In the genomic region with DNA sequence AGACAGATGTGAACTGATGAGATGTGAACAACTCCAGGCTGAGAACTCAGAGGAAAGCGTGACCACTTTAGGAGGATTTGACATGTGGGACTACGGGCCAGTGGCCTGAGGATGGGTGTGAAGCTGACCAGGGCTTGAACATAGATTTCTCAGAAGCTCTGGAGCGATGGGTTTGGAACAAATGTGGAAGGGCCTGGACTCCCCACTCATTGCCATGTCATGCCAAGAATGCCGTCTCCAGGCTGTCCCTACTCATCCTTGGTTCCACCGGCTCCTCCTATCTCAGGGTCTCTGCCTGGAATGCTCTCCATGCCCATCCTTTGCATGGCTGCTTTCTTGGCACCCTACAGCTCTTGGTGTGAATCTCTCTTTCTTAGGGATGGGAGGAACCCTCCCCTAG, we compare ENCODE assay signal across 15 cellular contexts.
DNase-seq lines count a peak whose midpoint lies in the region; ATAC-seq, FAIRE-seq and TF ChIP-seq lines count a peak whose summit lies in the region.
"Had no signal": no experiment of that assay in that cellular context is flagged by ENCODE, and none has a peak within 500 bp of the region (broad histone marks: within the 10 kb centered on the region; RNA-seq: fewer than 3 reads in every experiment).

No MANE protein-coding gene starts in this region.

- TF ChIP-seq POLR2A in H1 (IDR thresholded peaks at IDR 0.05; ENCODE audit: control extremely low read depth in 1 of 2, low read depth in 2 of 2, low read length in 2 of 2) (no peak), H54 (IDR thresholded peaks at IDR 0.05; ENCODE audit: low read depth, low read length) (no peak)

- no peak overlapping the region for H3K27ac ChIP-seq in H9 (ENCODE audit: insufficient read length, low read depth, low read length)
- no peak overlapping the region for H3K27ac ChIP-seq in H1 (ENCODE audit: low read depth, low read length)
- no peak overlapping the region for H3K27ac ChIP-seq in mesenchymal stem cell (ENCODE audit: low read length, poor library complexity, severe bottlenecking)
- H3K27ac ChIP-seq: KMS-11 had no signal

- TF ChIP-seq CTCF in H9 (conservative IDR thresholded peaks at IDR 0.05) (no peak), H1 (IDR thresholded peaks at IDR 0.05; ENCODE audit: control extremely low read depth in 1 of 3, insufficient read depth in 1 of 3, low read depth in 1 of 3, low read length in 3 of 3) (no peak)

- H3T11ph ChIP-seq in H9 (ENCODE audit: low read length), result no peak overlapping the region

- H3K36me3 ChIP-seq in H1 (ENCODE audit: control insufficient read depth in 2 of 4, insufficient read depth in 4 of 4, low read length in 3 of 4) (no peaks in the 10 kb centered on the region), mesenchymal stem cell (ENCODE audit: control insufficient read depth in 1 of 2, insufficient read depth in 2 of 2, low read depth in 1 of 2, low read length in 2 of 2) (no peaks in the 10 kb centered on the region)

- H3K23ac ChIP-seq in H9 (ENCODE audit: insufficient read length, low read depth, low read length), result no peak overlapping the region
- H3K23ac ChIP-seq in H1 (ENCODE audit: insufficient read length), result no peak overlapping the region
- H3K23ac ChIP-seq in mesenchymal stem cell (ENCODE audit: low read length in 2 of 2), result no peak overlapping the region

- no peaks in the 10 kb centered on the region for H3K36me3 Mint-ChIP-seq in H9 (ENCODE audit: insufficient read depth in 1 of 3, low read depth in 3 of 3)
- H3K36me3 Mint-ChIP-seq: CD14-positive monocyte had no signal

- H4K8ac ChIP-seq in H9 (replicated peaks; ENCODE audit: insufficient read length, low read depth, low read length) (no peak overlapping the region), H1 (ENCODE audit: extremely low read depth, insufficient read depth, low read length) (no peak overlapping the region), mesenchymal stem cell (ENCODE audit: low read length) (no peak overlapping the region)

- H3K4me1 ChIP-seq in H9 (ENCODE audit: insufficient read depth, low read length) (peaks cover 3% of the 10 kb centered on the region; the same call in 1 of the 2 replicates), H1 (replicated peaks in 1 of 4; ENCODE audit: control insufficient read depth in 3 of 4, insufficient read depth in 4 of 4, low read length in 3 of 4) (peaks cover 0 to 4% (median under 1%) of the 10 kb centered on the region in 4 experiments; a peak in 4 of 7 replicates), mesenchymal stem cell (ENCODE audit: control insufficient read depth, insufficient read depth, low read depth, low read length) (peaks cover 6% of the 10 kb centered on the region)
- H3K4me1 ChIP-seq: Caco-2 had no signal

- H3K27me3 ChIP-seq in H9 (ENCODE audit: insufficient read depth, low read length), result no peaks in the 10 kb centered on the region
- H3K27me3 ChIP-seq in H1 (replicated peaks in 1 of 4; ENCODE audit: control insufficient read depth in 3 of 4, extremely low read depth in 1 of 4, insufficient read depth in 3 of 4, low read length in 3 of 4), result no peaks in the 10 kb centered on the region
- no peaks in the 10 kb centered on the region for H3K27me3 ChIP-seq in mesenchymal stem cell (ENCODE audit: control insufficient read depth in 1 of 2, insufficient read depth in 1 of 2, low read length in 2 of 2)

- H3K4me2 ChIP-seq in H9 (ENCODE audit: insufficient read depth, insufficient read length, low read length) (no peak overlapping the region), H1 (ENCODE audit: insufficient read depth in 1 of 2, low read depth in 2 of 2, low read length in 2 of 2) (no peak overlapping the region), mesenchymal stem cell (ENCODE audit: low read length, poor library complexity, severe bottlenecking) (no peak overlapping the region)
- H3K4me2 ChIP-seq: KMS-11 had no signal

- H4K20me1 ChIP-seq in H9 (ENCODE audit: control insufficient read depth, insufficient read depth, insufficient read length) (no peaks in the 10 kb centered on the region), H1 (replicated peaks in 1 of 2; ENCODE audit: control insufficient read depth in 1 of 2, insufficient read depth in 2 of 2, low read length in 2 of 2) (no peaks in the 10 kb centered on the region)

- FAIRE-seq in H1 (lab: Jason Lieb, UNC), result no peak
- FAIRE-seq in H54 (lab: Jason Lieb, UNC), result no peak

- H2BK20ac ChIP-seq in H9 (ENCODE audit: low read depth, low read length, poor library complexity, severe bottlenecking) (peak overlapping the region; percentile 45), H1 (ENCODE audit: low read length) (no peak overlapping the region)

- ATAC-seq in GM18867 (IDR thresholded peaks at IDR 0.05; ENCODE audit: unreplicated experiment), result no peak
- ATAC-seq: CD8-positive, alpha-beta T cell had no signal

- H3K9ac ChIP-seq in H9 (ENCODE audit: extremely low read depth, insufficient read length, low read length) (no peak overlapping the region), H1 (replicated peaks in 1 of 4; ENCODE audit: extremely low read depth in 1 of 4, low read depth in 3 of 4, low read length in 3 of 4) (no peak overlapping the region), mesenchymal stem cell (ENCODE audit: low read length) (no peak overlapping the region)
- H3K9ac ChIP-seq: KMS-11 had no signal

- no peaks in the 10 kb centered on the region for H3K9me3 Mint-ChIP-seq in H9
- H3K9me3 Mint-ChIP-seq: CD14-positive monocyte had no signal

- H3K27ac Mint-ChIP-seq in H9, result 0 out of 7 replicates have a peak overlapping the region, but pooled peaks of 1 of the 3 experiments have one; percentile 63
- H3K27ac Mint-ChIP-seq: B cell; CD14-positive monocyte; CD8-positive, alpha-beta T cell had no signal

- H3K18ac ChIP-seq in H9 (ENCODE audit: insufficient read length, low read depth, low read length), result no peak overlapping the region
- H3K18ac ChIP-seq in H1 (ENCODE audit: extremely low read depth, low read length), result no peak overlapping the region
- peak overlapping the region in 1 of 2 experiments; percentile 21 for H3K18ac ChIP-seq in mesenchymal stem cell (ENCODE audit: low read depth in 1 of 2, low read length in 2 of 2)

- WGBS in H9 (ENCODE audit: extremely low coverage, insufficient read length, low lambda C conversion rate), result no CpG with 5 or more reads among the region's 5 CpGs
- WGBS in H1 (ENCODE audit: extremely low coverage in 1 of 2, insufficient coverage in 1 of 2, insufficient read length in 1 of 2, insufficient replicate concordance in 2 of 2, low coverage in 1 of 2, low lambda C conversion rate in 2 of 2, missing lambda C conversion rate in 1 of 2), 2 experiments, result 92% methylated on average over 5 of the region's 5 CpGs; no CpG with 5 or more reads in 1 of the 2 experiments
- WGBS in mesenchymal stem cell, result 86% methylated on average over 5 of the region's 5 CpGs

- H3K23me2 ChIP-seq in H9 (ENCODE audit: insufficient read length, low read depth, low read length, poor library complexity, severe bottlenecking) (no peaks in the 10 kb centered on the region), H1 (ENCODE audit: low read depth, low read length) (no peaks in the 10 kb centered on the region; the same call in 1 of the 2 replicates)

- H2BK15ac ChIP-seq in H9 (ENCODE audit: low read depth, low read length), result no peak overlapping the region
- no peak overlapping the region for H2BK15ac ChIP-seq in H1 (ENCODE audit: low read length)
- H2BK15ac ChIP-seq in mesenchymal stem cell (ENCODE audit: low read depth, poor library complexity, severe bottlenecking), result no peak overlapping the region

- no peaks in the 10 kb centered on the region for H3K27me3 Mint-ChIP-seq in H9 (ENCODE audit: low read depth)
- H3K27me3 Mint-ChIP-seq: B cell had no signal

- no peak for TF ChIP-seq RAD21 in H1 (IDR thresholded peaks at IDR 0.05 in 1 of 2, conservative IDR thresholded peaks at IDR 0.05 in 1 of 2; ENCODE audit: low read depth in 2 of 2, low read length in 2 of 2)

- H3K14ac ChIP-seq in H9 (ENCODE audit: insufficient read depth, low read length), result no peak overlapping the region
- no peak overlapping the region for H3K14ac ChIP-seq in H1 (ENCODE audit: insufficient read length)
- no peak overlapping the region for H3K14ac ChIP-seq in mesenchymal stem cell (ENCODE audit: low read length in 2 of 2)

- H2BK120ac ChIP-seq in H9 (ENCODE audit: low read depth, low read length, poor library complexity, severe bottlenecking) (no peak overlapping the region), H1 (replicated peaks; ENCODE audit: low read depth, low read length) (no peak overlapping the region), mesenchymal stem cell (ENCODE audit: low read depth, low read length) (no peak overlapping the region)

- H2BK12ac ChIP-seq in H9 (ENCODE audit: insufficient read length, low read depth, low read length), result no peak overlapping the region
- no peak overlapping the region for H2BK12ac ChIP-seq in H1 (ENCODE audit: low read depth, low read length)
- H2BK12ac ChIP-seq in mesenchymal stem cell (ENCODE audit: low read length in 2 of 2), result no peak overlapping the region

- no peak overlapping the region for H3K4me3 ChIP-seq in H1 (ENCODE audit: extremely low read depth in 1 of 4, insufficient read depth in 2 of 4, low read depth in 3 of 4, low read length in 4 of 4)
- no peak overlapping the region for H3K4me3 ChIP-seq in mesenchymal stem cell (ENCODE audit: insufficient read depth in 1 of 2, low read depth in 1 of 2, low read length in 2 of 2)

- CTCF ChIA-PET in H1 (lab: Charles Lee; ENCODE audit: partially characterized antibody), result interaction anchor here (1.1 kb wide), 1 partner anchor 8 kb away, joined by 4 read pairs; no protein-coding TSS in a partner anchor

- H4K91ac ChIP-seq in H9 (ENCODE audit: insufficient read length, low read depth, low read length) (no peak overlapping the region), H1 (replicated peaks; ENCODE audit: insufficient read length, low read length) (peak overlapping the region; percentile 11), mesenchymal stem cell (ENCODE audit: low read length) (no peak overlapping the region)

- no peaks in the 10 kb centered on the region for H3K79me1 ChIP-seq in H9 (ENCODE audit: insufficient read depth, low read depth, low read length, poor library complexity, severe bottlenecking)
- no peaks in the 10 kb centered on the region for H3K79me1 ChIP-seq in H1 (ENCODE audit: low read depth, low read length)
- no peaks in the 10 kb centered on the region for H3K79me1 ChIP-seq in mesenchymal stem cell (replicated peaks; ENCODE audit: low read length, poor library complexity, severe bottlenecking)

- H2BK5ac ChIP-seq in H9 (ENCODE audit: insufficient read length, low read length) (no peak overlapping the region), H1 (ENCODE audit: low read depth, low read length) (no peak overlapping the region), mesenchymal stem cell (ENCODE audit: low read depth, low read length, poor library complexity, severe bottlenecking) (no peak overlapping the region)

- no peak overlapping the region for H2AFZ ChIP-seq in H9 (ENCODE audit: low read length)
- H2AFZ ChIP-seq in H1 (ENCODE audit: low read length), result no peak overlapping the region
- H2AFZ ChIP-seq in mesenchymal stem cell (ENCODE audit: low read depth, low read length), result no peak overlapping the region

- H3K4me1 Mint-ChIP-seq in H9, result no peaks in the 10 kb centered on the region
- H3K4me1 Mint-ChIP-seq: B cell, CD14-positive monocyte had no signal

- H3K56ac ChIP-seq in H9 (ENCODE audit: insufficient read length, low read depth, low read length), result no peak overlapping the region
- H3K56ac ChIP-seq in H1 (replicated peaks; ENCODE audit: insufficient read length, low read depth, low read length), result no peak overlapping the region

- no peak for DNase-seq in H9
- DNase-seq in H1 (ENCODE audit: low read depth in 1 of 2, low spot score in 2 of 2), result no peak
- no peak for DNase-seq in mesenchymal stem cell
- no peak for DNase-seq in NCI-H345 (lab: John Stamatoyannopoulos, UW)
- DNase-seq in H54 (ENCODE audit: insufficient read length, low spot score), result no peak
- no peak for DNase-seq in activated effector memory CD4-positive, alpha-beta T cell treated with Interleukin-2 at 50 U/mL for 16 hours
- DNase-seq: Caco-2; CD8-positive, alpha-beta T cell; DND-41; GF-D8; H7 had no signal

- no peaks in the 10 kb centered on the region for H3K79me2 ChIP-seq in H9 (ENCODE audit: insufficient read depth, low read length)
- H3K79me2 ChIP-seq in H1 (ENCODE audit: control insufficient read depth in 1 of 2, insufficient read depth in 2 of 2, low read length in 2 of 2), result no peaks in the 10 kb centered on the region

- TF ChIP-seq EP300 in H1 (IDR thresholded peaks at IDR 0.05; ENCODE audit: borderline replicate concordance in 1 of 2, low read depth in 2 of 2, low read length in 2 of 2), result no peak

- no peak overlapping the region for H3K4ac ChIP-seq in H9 (ENCODE audit: low read depth, low read length)
- no peak overlapping the region for H3K4ac ChIP-seq in H1 (replicated peaks; ENCODE audit: insufficient read length, low read depth, low read length)
- H3K4ac ChIP-seq in mesenchymal stem cell (ENCODE audit: low read depth in 1 of 2, low read length in 2 of 2), result no peak overlapping the region

- no peak overlapping the region for H3K4me3 Mint-ChIP-seq in H9
- H3K4me3 Mint-ChIP-seq: B cell; CD14-positive monocyte; CD8-positive, alpha-beta T cell had no signal

- POLR2A ChIA-PET in H1 (lab: Charles Lee; ENCODE audit: partially characterized antibody), result interaction anchor here (0.9 kb wide), 1 partner anchor 36 kb away, joined by 3 read pairs; no protein-coding TSS in a partner anchor

- H3K9me3 ChIP-seq in H9 (ENCODE audit: control insufficient read depth, low read depth, low read length), result no peaks in the 10 kb centered on the region
- H3K9me3 ChIP-seq in H1 (ENCODE audit: insufficient read depth in 2 of 2, low read depth in 1 of 2, low read length in 1 of 2), result no peaks in the 10 kb centered on the region
- no peaks in the 10 kb centered on the region for H3K9me3 ChIP-seq in mesenchymal stem cell (ENCODE audit: control insufficient read depth, low read length)
- H3K9me3 ChIP-seq: Caco-2 had no signal

- H2AK5ac ChIP-seq in H9 (ENCODE audit: insufficient read length, low read length) (no peak overlapping the region), H1 (ENCODE audit: low read depth, low read length) (no peak overlapping the region; the same call in 1 of the 2 replicates), mesenchymal stem cell (ENCODE audit: low read length, severe bottlenecking) (peak overlapping the region; percentile 6)

- H4K5ac ChIP-seq in H9 (ENCODE audit: insufficient read length, low read depth, low read length), result no peak overlapping the region
- H4K5ac ChIP-seq in H1 (ENCODE audit: insufficient read length, low read depth, low read length), result no peak overlapping the region
